ENCODE assay signal across 1 cellular context in the genomic region with DNA sequence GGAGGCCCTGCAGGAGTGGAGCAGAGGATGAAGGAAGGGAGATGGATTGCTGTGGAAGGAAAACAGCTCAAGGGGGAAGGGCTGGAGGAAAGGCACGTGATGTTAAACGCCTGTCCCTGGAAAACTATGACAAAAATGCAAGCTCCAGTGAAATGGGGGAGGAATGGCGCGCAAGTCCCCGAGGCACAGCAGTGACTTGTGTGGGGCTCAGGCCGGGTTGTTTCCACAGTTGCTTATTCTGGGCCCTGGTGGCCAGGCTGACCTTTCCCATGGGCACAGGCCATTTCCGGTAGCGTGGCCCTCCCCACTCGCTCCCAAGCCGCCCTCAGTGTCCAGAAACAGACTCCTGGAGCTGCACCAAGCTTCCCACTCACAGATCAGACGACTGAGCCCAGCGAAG.
TF ChIP-seq lines count a peak whose summit lies in the region.

No MANE protein-coding gene starts in this region.

TF ChIP-seq in H1, 55 proteins besides CTCF, POLR2A, EP300 and RAD21:
- no peak for TF ChIP-seq BCL11A (IDR thresholded peaks at IDR 0.05; ENCODE audit: low read depth in 2 of 2, low read length in 2 of 2)
- TF ChIP-seq KDM4A (IDR thresholded peaks at IDR 0.05; ENCODE audit: low read depth, low read length, severe bottlenecking), result no peak
- TF ChIP-seq TBP (IDR thresholded peaks at IDR 0.05; ENCODE audit: low read depth, low read length), result no peak
- TF ChIP-seq EZH2 (IDR thresholded peaks at IDR 0.05; ENCODE audit: low read depth, low read length, severe bottlenecking), result no peak
- no peak for TF ChIP-seq NANOG (IDR thresholded peaks at IDR 0.05; ENCODE audit: insufficient read depth, low read depth, low read length, poor library complexity, severe bottlenecking)
- no peak for TF ChIP-seq JUND (IDR thresholded peaks at IDR 0.05; ENCODE audit: low read length)
- no peak for TF ChIP-seq SRF (IDR thresholded peaks at IDR 0.05; ENCODE audit: low read depth, low read length)
- TF ChIP-seq YY1 (IDR thresholded peaks at IDR 0.05; ENCODE audit: low read depth, low read length), result no peak
- no peak for TF ChIP-seq SIRT6 (IDR thresholded peaks at IDR 0.05; ENCODE audit: low read length)
- TF ChIP-seq, protein P1, sequence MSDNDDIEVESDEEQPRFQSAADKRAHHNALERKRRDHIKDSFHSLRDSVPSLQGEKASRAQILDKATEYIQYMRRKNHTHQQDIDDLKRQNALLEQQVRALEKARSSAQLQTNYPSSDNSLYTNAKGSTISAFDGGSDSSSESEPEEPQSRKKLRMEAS (IDR thresholded peaks at IDR 0.05), result no peak
